Comparison of ENCODE assay signal across 1 cellular context in the genomic region with DNA sequence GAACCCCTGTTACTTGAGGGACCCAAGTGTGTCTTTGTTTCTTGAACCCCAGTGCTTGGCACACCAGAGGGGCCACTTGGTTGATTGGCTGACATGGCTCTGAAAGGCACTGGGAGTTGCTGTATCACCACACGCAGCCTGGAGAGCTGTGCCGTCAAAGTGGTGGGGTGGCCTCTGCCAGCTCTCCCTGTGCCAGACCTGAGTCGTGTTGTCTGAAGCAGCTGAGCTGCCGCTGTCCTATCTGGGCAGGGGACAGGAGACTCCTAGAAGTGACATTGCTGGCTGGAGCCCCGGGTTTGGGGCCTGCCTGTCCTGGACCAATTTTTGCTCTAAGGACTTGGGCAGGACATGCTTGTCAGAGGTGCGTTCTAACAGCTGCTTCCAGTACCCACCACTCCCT.
TF ChIP-seq lines count a peak whose summit lies in the region.

No MANE protein-coding gene starts in this region.

TF ChIP-seq in K562, 482 proteins besides CTCF, POLR2A, EP300 and RAD21:
- TF ChIP-seq BRCA1 (IDR thresholded peaks at IDR 0.05) (no peak), BRCA1 (CRISPR knock-in tag; IDR thresholded peaks at IDR 0.05) (no peak)
